In genomic region chr2:151827564-151828142, GRCh38 we compare ENCODE assay signal across 1 cellular context.
TF ChIP-seq lines count a peak whose summit lies in the region.

No MANE protein-coding gene starts in this region.

TF ChIP-seq in K562, 482 proteins besides CTCF, POLR2A, EP300 and RAD21 (continued from another document and continues in another):
- TF ChIP-seq, protein P1, sequence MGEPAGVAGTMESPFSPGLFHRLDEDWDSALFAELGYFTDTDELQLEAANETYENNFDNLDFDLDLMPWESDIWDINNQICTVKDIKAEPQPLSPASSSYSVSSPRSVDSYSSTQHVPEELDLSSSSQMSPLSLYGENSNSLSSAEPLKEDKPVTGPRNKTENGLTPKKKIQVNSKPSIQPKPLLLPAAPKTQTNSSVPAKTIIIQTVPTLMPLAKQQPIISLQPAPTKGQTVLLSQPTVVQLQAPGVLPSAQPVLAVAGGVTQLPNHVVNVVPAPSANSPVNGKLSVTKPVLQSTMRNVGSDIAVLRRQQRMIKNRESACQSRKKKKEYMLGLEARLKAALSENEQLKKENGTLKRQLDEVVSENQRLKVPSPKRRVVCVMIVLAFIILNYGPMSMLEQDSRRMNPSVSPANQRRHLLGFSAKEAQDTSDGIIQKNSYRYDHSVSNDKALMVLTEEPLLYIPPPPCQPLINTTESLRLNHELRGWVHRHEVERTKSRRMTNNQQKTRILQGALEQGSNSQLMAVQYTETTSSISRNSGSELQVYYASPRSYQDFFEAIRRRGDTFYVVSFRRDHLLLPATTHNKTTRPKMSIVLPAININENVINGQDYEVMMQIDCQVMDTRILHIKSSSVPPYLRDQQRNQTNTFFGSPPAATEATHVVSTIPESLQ (CRISPR knock-in tag; IDR thresholded peaks at IDR 0.05): 0 out of 2 replicates have a peak, but pooled peaks have one; percentile 13
- no peak for TF ChIP-seq ZNF395 (CRISPR knock-in tag; IDR thresholded peaks at IDR 0.05)
- no peak for TF ChIP-seq CREM (IDR thresholded peaks at IDR 0.05; ENCODE audit: low read depth)
- TF ChIP-seq L3MBTL2 (IDR thresholded peaks at IDR 0.05): no peak
- no peak for TF ChIP-seq NONO (IDR thresholded peaks at IDR 0.05; ENCODE audit: low read depth in 2 of 2, low read length in 1 of 2)
- no peak for TF ChIP-seq POU5F1 (IDR thresholded peaks at IDR 0.05; ENCODE audit: borderline replicate concordance, low read depth, low read length, partially characterized antibody)
- TF ChIP-seq BRD9 (IDR thresholded peaks at IDR 0.05; ENCODE audit: low read depth, partially characterized antibody): no peak
- TF ChIP-seq ZBTB8A (IDR thresholded peaks at IDR 0.05; ENCODE audit: partially characterized antibody): no peak
- no peak for TF ChIP-seq ZNF280B (CRISPR knock-in tag; IDR thresholded peaks at IDR 0.05)
- no peak for TF ChIP-seq THRB (CRISPR knock-in tag; conservative IDR thresholded peaks at IDR 0.05)
- no peak for TF ChIP-seq RB1 (IDR thresholded peaks at IDR 0.05; ENCODE audit: low read depth)
- TF ChIP-seq CTBP1 (IDR thresholded peaks at IDR 0.05; ENCODE audit: borderline replicate concordance): no peak
- TF ChIP-seq ATF1 (CRISPR knock-in tag; IDR thresholded peaks at IDR 0.05): no peak
- no peak for TF ChIP-seq ATF1 (tag; IDR thresholded peaks at IDR 0.05)
- TF ChIP-seq POLR2B (IDR thresholded peaks at IDR 0.05; ENCODE audit: low read depth, partially characterized antibody): no peak
- TF ChIP-seq IRF2 (CRISPR knock-in tag; IDR thresholded peaks at IDR 0.05): no peak
- no peak for TF ChIP-seq GTF2E2 (tag; IDR thresholded peaks at IDR 0.05)
- TF ChIP-seq, protein P2, sequence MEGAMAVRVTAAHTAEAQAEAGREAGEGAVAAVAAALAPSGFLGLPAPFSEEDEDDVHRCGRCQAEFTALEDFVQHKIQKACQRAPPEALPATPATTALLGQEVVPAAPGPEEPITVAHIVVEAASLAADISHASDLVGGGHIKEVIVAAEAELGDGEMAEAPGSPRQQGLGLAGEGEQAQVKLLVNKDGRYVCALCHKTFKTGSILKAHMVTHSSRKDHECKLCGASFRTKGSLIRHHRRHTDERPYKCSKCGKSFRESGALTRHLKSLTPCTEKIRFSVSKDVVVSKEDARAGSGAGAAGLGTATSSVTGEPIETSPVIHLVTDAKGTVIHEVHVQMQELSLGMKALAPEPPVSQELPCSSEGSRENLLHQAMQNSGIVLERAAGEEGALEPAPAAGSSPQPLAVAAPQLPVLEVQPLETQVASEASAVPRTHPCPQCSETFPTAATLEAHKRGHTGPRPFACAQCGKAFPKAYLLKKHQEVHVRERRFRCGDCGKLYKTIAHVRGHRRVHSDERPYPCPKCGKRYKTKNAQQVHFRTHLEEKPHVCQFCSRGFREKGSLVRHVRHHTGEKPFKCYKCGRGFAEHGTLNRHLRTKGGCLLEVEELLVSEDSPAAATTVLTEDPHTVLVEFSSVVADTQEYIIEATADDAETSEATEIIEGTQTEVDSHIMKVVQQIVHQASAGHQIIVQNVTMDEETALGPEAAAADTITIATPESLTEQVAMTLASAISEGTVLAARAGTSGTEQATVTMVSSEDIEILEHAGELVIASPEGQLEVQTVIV (CRISPR knock-in tag; IDR thresholded peaks at IDR 0.05; ENCODE audit: borderline replicate concordance): no peak
- no peak for TF ChIP-seq ZBTB1 (CRISPR knock-in tag; IDR thresholded peaks at IDR 0.05; ENCODE audit: borderline replicate concordance, low read depth)
- TF ChIP-seq, protein P3, sequence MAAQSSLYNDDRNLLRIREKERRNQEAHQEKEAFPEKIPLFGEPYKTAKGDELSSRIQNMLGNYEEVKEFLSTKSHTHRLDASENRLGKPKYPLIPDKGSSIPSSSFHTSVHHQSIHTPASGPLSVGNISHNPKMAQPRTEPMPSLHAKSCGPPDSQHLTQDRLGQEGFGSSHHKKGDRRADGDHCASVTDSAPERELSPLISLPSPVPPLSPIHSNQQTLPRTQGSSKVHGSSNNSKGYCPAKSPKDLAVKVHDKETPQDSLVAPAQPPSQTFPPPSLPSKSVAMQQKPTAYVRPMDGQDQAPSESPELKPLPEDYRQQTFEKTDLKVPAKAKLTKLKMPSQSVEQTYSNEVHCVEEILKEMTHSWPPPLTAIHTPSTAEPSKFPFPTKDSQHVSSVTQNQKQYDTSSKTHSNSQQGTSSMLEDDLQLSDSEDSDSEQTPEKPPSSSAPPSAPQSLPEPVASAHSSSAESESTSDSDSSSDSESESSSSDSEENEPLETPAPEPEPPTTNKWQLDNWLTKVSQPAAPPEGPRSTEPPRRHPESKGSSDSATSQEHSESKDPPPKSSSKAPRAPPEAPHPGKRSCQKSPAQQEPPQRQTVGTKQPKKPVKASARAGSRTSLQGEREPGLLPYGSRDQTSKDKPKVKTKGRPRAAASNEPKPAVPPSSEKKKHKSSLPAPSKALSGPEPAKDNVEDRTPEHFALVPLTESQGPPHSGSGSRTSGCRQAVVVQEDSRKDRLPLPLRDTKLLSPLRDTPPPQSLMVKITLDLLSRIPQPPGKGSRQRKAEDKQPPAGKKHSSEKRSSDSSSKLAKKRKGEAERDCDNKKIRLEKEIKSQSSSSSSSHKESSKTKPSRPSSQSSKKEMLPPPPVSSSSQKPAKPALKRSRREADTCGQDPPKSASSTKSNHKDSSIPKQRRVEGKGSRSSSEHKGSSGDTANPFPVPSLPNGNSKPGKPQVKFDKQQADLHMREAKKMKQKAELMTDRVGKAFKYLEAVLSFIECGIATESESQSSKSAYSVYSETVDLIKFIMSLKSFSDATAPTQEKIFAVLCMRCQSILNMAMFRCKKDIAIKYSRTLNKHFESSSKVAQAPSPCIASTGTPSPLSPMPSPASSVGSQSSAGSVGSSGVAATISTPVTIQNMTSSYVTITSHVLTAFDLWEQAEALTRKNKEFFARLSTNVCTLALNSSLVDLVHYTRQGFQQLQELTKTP (IDR thresholded peaks at IDR 0.05; ENCODE audit: low read depth in 1 of 2, partially characterized antibody in 2 of 2): no peak
- TF ChIP-seq, protein P4, sequence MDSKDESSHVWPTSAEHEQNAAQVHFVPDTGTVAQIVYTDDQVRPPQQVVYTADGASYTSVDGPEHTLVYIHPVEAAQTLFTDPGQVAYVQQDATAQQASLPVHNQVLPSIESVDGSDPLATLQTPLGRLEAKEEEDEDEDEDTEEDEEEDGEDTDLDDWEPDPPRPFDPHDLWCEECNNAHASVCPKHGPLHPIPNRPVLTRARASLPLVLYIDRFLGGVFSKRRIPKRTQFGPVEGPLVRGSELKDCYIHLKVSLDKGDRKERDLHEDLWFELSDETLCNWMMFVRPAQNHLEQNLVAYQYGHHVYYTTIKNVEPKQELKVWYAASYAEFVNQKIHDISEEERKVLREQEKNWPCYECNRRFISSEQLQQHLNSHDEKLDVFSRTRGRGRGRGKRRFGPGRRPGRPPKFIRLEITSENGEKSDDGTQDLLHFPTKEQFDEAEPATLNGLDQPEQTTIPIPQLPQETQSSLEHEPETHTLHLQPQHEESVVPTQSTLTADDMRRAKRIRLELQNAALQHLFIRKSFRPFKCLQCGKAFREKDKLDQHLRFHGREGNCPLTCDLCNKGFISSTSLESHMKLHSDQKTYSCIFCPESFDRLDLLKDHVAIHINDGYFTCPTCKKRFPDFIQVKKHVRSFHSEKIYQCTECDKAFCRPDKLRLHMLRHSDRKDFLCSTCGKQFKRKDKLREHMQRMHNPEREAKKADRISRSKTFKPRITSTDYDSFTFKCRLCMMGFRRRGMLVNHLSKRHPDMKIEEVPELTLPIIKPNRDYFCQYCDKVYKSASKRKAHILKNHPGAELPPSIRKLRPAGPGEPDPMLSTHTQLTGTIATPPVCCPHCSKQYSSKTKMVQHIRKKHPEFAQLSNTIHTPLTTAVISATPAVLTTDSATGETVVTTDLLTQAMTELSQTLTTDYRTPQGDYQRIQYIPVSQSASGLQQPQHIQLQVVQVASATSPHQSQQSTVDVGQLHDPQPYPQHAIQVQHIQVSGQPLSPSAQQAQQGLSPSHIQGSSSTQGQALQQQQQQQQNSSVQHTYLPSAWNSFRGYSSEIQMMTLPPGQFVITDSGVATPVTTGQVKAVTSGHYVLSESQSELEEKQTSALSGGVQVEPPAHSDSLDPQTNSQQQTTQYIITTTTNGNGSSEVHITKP (IDR thresholded peaks at IDR 0.05; ENCODE audit: partially characterized antibody): no peak
- TF ChIP-seq TEAD2 (tag; IDR thresholded peaks at IDR 0.05): no peak
- TF ChIP-seq SMAD2 (IDR thresholded peaks at IDR 0.05; ENCODE audit: low read depth, low read length): no peak
- no peak for TF ChIP-seq MEIS2 (IDR thresholded peaks at IDR 0.05; ENCODE audit: partially characterized antibody)
- no peak for TF ChIP-seq ILF3 (IDR thresholded peaks at IDR 0.05; ENCODE audit: borderline replicate concordance)
- TF ChIP-seq, protein P5, sequence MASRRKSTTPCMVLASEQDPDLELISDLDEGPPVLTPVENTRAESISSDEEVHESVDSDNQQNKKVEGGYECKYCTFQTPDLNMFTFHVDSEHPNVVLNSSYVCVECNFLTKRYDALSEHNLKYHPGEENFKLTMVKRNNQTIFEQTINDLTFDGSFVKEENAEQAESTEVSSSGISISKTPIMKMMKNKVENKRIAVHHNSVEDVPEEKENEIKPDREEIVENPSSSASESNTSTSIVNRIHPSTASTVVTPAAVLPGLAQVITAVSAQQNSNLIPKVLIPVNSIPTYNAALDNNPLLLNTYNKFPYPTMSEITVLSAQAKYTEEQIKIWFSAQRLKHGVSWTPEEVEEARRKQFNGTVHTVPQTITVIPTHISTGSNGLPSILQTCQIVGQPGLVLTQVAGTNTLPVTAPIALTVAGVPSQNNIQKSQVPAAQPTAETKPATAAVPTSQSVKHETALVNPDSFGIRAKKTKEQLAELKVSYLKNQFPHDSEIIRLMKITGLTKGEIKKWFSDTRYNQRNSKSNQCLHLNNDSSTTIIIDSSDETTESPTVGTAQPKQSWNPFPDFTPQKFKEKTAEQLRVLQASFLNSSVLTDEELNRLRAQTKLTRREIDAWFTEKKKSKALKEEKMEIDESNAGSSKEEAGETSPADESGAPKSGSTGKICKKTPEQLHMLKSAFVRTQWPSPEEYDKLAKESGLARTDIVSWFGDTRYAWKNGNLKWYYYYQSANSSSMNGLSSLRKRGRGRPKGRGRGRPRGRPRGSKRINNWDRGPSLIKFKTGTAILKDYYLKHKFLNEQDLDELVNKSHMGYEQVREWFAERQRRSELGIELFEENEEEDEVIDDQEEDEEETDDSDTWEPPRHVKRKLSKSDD (conservative IDR thresholded peaks at IDR 0.05; ENCODE audit: low read length): no peak
- no peak for TF ChIP-seq ZKSCAN8 (CRISPR knock-in tag; IDR thresholded peaks at IDR 0.05)
- TF ChIP-seq NCOA1 (IDR thresholded peaks at IDR 0.05; ENCODE audit: low read depth): no peak
- 0 out of 4 replicates have a peak, but pooled peaks of 1 of the 2 experiments have one; percentile 51 for TF ChIP-seq HDAC1 (IDR thresholded peaks at IDR 0.05)
- no peak for TF ChIP-seq EWSR1 (IDR thresholded peaks at IDR 0.05; ENCODE audit: borderline replicate concordance, low read depth, partially characterized antibody)
- TF ChIP-seq FOXA3 (CRISPR knock-in tag; conservative IDR thresholded peaks at IDR 0.05 in 1 of 2, IDR thresholded peaks at IDR 0.05 in 1 of 2): no peak
- TF ChIP-seq SMARCA5 (IDR thresholded peaks at IDR 0.05): peak; percentile 30; the same call in 1 of the 2 replicates
- peak; percentile 83 for TF ChIP-seq BCOR (IDR thresholded peaks at IDR 0.05)
- no peak for TF ChIP-seq CAMTA2 (CRISPR knock-in tag; conservative IDR thresholded peaks at IDR 0.05)
- TF ChIP-seq TAF1 (IDR thresholded peaks at IDR 0.05; ENCODE audit: control insufficient read depth, extremely low read depth, insufficient read depth, low read length, severe bottlenecking): no peak
- TF ChIP-seq NR3C1 (CRISPR knock-in tag; IDR thresholded peaks at IDR 0.05): no peak
- no peak for TF ChIP-seq ZEB2 (IDR thresholded peaks at IDR 0.05)
- no peak for TF ChIP-seq CBFA2T3 (IDR thresholded peaks at IDR 0.05)
- no peak for TF ChIP-seq TOE1 (IDR thresholded peaks at IDR 0.05; ENCODE audit: borderline replicate concordance)
- no peak for TF ChIP-seq TOE1 (CRISPR knock-in tag; IDR thresholded peaks at IDR 0.05; ENCODE audit: borderline replicate concordance, low read depth)
- no peak for TF ChIP-seq CBX2 (IDR thresholded peaks at IDR 0.05; ENCODE audit: insufficient read depth, low read length, poor library complexity, severe bottlenecking)
- TF ChIP-seq CREB1 (IDR thresholded peaks at IDR 0.05): no peak
- TF ChIP-seq CREB1 (CRISPR knock-in tag; IDR thresholded peaks at IDR 0.05): no peak
- no peak for TF ChIP-seq ZNF699 (CRISPR knock-in tag; IDR thresholded peaks at IDR 0.05; ENCODE audit: insufficient replicate concordance)
- no peak for TF ChIP-seq ZC3H11A (IDR thresholded peaks at IDR 0.05; ENCODE audit: low read depth, low read length)
- TF ChIP-seq TGIF2 (CRISPR knock-in tag; IDR thresholded peaks at IDR 0.05): no peak
- TF ChIP-seq DMBX1 (CRISPR knock-in tag; IDR thresholded peaks at IDR 0.05; ENCODE audit: borderline replicate concordance): no peak
- TF ChIP-seq CHD1 (IDR thresholded peaks at IDR 0.05; ENCODE audit: low read length): peak; percentile 45
- TF ChIP-seq ZNF57 (CRISPR knock-in tag; IDR thresholded peaks at IDR 0.05): no peak
- TF ChIP-seq NFRKB (IDR thresholded peaks at IDR 0.05; ENCODE audit: low read depth): 0 out of 2 replicates have a peak, but pooled peaks have one; percentile 58
- no peak for TF ChIP-seq BCL6 (CRISPR knock-in tag; IDR thresholded peaks at IDR 0.05)
